ENCODE assay signal across 1 cellular context in the genomic region with DNA sequence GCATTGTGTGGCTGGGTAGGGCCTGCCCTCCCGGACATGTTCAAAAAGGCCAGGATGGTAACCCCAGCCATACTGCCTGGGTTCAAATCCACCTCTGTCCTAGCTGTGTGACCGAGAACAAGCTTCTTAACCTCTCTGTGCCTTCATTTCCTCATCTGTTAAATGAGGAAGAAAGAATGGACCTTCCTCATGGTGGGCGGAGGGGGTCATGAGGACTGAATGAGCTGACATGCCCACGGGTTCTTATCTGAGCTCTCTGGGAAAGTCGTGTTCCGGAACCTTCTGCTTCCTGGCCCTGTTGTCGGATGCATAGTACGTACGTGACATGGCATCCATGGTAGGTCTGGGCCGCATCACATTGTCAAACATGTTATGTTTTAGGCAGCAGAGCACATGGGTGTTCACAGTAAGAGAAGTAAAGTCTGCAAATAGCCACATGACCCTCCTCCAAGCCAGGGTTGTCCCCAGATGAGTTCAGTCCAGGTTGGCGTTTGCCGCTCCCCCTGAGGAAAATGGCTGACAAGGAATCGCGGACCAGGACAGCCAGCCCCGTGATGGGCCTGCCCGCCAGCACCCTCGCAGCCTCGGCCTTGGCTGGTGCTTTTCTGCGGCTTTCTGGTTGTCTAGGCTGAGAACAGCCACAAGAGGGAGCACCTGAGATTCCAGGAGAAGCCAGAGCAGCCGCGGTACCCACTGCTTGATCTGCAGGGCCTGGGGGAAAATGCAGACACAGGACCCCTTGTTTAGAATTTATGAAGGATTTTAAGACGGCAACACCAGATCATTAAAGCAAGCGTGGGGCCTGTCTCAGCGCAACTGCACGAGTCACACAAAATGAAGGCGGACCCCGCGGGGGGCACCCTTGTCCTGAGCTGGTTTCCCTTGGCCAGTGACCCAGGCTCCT.
TF ChIP-seq lines count a peak whose summit lies in the region.

No MANE protein-coding gene starts in this region.

TF ChIP-seq in H1, 55 proteins besides CTCF, POLR2A, EP300 and RAD21:
- no peak for TF ChIP-seq TAF1 (IDR thresholded peaks at IDR 0.05; ENCODE audit: low read depth, low read length)
- 0 out of 2 replicates have a peak, but pooled peaks have one; percentile 60 for TF ChIP-seq RBBP5 (IDR thresholded peaks at IDR 0.05; ENCODE audit: borderline replicate concordance, low read depth, low read length)
- no peak for TF ChIP-seq BCL11A (IDR thresholded peaks at IDR 0.05; ENCODE audit: low read depth in 2 of 2, low read length in 2 of 2)
- TF ChIP-seq SIN3A (conservative IDR thresholded peaks at IDR 0.05 in 1 of 2, IDR thresholded peaks at IDR 0.05 in 1 of 2; ENCODE audit: low read depth in 1 of 2, low read length in 2 of 2) = peak in 1 of 2 experiments; percentile 46; a peak in 1 of 4 replicates
- TF ChIP-seq RFX5 (IDR thresholded peaks at IDR 0.05; ENCODE audit: borderline replicate concordance, low read depth, low read length) = peak; percentile 37; the same call in 1 of the 2 replicates
- TF ChIP-seq PHF8 (conservative IDR thresholded peaks at IDR 0.05; ENCODE audit: low read depth, low read length) = no peak
- TF ChIP-seq EZH2 (IDR thresholded peaks at IDR 0.05; ENCODE audit: low read depth, low read length, severe bottlenecking) = no peak
- TF ChIP-seq SAP30 (IDR thresholded peaks at IDR 0.05; ENCODE audit: insufficient read depth, insufficient replicate concordance, low read length) = peak; percentile 36
- TF ChIP-seq YY1 (IDR thresholded peaks at IDR 0.05; ENCODE audit: low read depth, low read length) = peak; percentile 93
- no peak for TF ChIP-seq FOSL1 (IDR thresholded peaks at IDR 0.05; ENCODE audit: insufficient read depth, low read depth, low read length)
- TF ChIP-seq, protein P1, sequence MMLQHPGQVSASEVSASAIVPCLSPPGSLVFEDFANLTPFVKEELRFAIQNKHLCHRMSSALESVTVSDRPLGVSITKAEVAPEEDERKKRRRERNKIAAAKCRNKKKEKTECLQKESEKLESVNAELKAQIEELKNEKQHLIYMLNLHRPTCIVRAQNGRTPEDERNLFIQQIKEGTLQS (IDR thresholded peaks at IDR 0.05; ENCODE audit: insufficient read depth, low read depth, low read length) = no peak
- TF ChIP-seq TBP (IDR thresholded peaks at IDR 0.05; ENCODE audit: low read depth, low read length) = peak; percentile 23; the same call in 1 of the 2 replicates
- no peak for TF ChIP-seq GTF2F1 (IDR thresholded peaks at IDR 0.05; ENCODE audit: borderline replicate concordance, low read depth, low read length)
- peak; percentile 76; the same call in 1 of the 2 replicates for TF ChIP-seq KDM1A (IDR thresholded peaks at IDR 0.05; ENCODE audit: borderline replicate concordance, low read length)
- 0 out of 2 replicates have a peak, but pooled peaks have one; percentile 16 for TF ChIP-seq JUND (IDR thresholded peaks at IDR 0.05; ENCODE audit: low read length)
- peak; percentile 71; the same call in 1 of the 2 replicates for TF ChIP-seq GABPA (IDR thresholded peaks at IDR 0.05; ENCODE audit: borderline replicate concordance, insufficient read depth, low read length)
- no peak for TF ChIP-seq CHD2 (IDR thresholded peaks at IDR 0.05; ENCODE audit: low read length)
- peak; percentile 82 for TF ChIP-seq TEAD4 (IDR thresholded peaks at IDR 0.05; ENCODE audit: low read depth, low read length)
- no peak for TF ChIP-seq BACH1 (IDR thresholded peaks at IDR 0.05; ENCODE audit: low read length)
- no peak for TF ChIP-seq SP2 (IDR thresholded peaks at IDR 0.05; ENCODE audit: low read length)
- no peak for TF ChIP-seq TCF12 (IDR thresholded peaks at IDR 0.05; ENCODE audit: low read depth, low read length)
